26 cellular contexts compared by ENCODE assay signal in genomic region chr7:145168879-145169278, GRCh38.
"Had no signal": no experiment of that assay in that cellular context is flagged by ENCODE, and none has a peak within 500 bp of the region (broad histone marks: within the 10 kb centered on the region; RNA-seq: fewer than 3 reads in every experiment).

No MANE protein-coding gene starts in this region.

- H2AFZ ChIP-seq: hepatocyte, neural progenitor cell had no signal

- H3K36me3 ChIP-seq: esophagus muscularis mucosa, gastroesophageal sphincter, heart left ventricle, neural progenitor cell, sigmoid colon, tibial artery, upper lobe of left lung, uterus had no signal

- H3K4me2 ChIP-seq: hepatocyte, neural progenitor cell had no signal

- H3K9ac ChIP-seq: neural progenitor cell had no signal

- H3K4me3 ChIP-seq: coronary artery, esophagus muscularis mucosa, gastroesophageal sphincter, heart left ventricle, hepatocyte, mucosa of descending colon, neural progenitor cell, psoas muscle, sigmoid colon, testis, tibial artery, upper lobe of left lung, uterus had no signal

- DNase-seq: dermis blood vessel endothelial cell; effector memory CD4-positive, alpha-beta T cell; foreskin keratinocyte; heart left ventricle; kidney; mesenchymal stem cell; mucosa of descending colon; naive B cell; psoas muscle; right cardiac atrium; sigmoid colon; stimulated activated CD4-positive, alpha-beta T cell treated with anti-CD3 and anti-CD28 coated beads, Interleukin-2, amount 100 ng/mL, for 24 hours; stimulated activated CD4-positive, alpha-beta T cell treated with anti-CD3 and anti-CD28 coated beads, Interleukin-4, amount 100 ng/mL, for 24 hours; stimulated activated naive CD8-positive, alpha-beta T cell treated with anti-CD3 and anti-CD28 coated beads, Interleukin-15, Interleukin-2, amounts not matched to agents 100 U/mL and 50 U/mL, for 24 hours; substantia nigra; testis; tibial artery; upper lobe of left lung; uterus had no signal

- H3K9me3 ChIP-seq: esophagus muscularis mucosa, gastroesophageal sphincter, heart left ventricle, mucosa of descending colon, psoas muscle, sigmoid colon, testis, tibial artery, upper lobe of left lung, uterus had no signal

- H3K27ac ChIP-seq: coronary artery, esophagus muscularis mucosa, foreskin keratinocyte, gastroesophageal sphincter, heart left ventricle, hepatocyte, neural progenitor cell, psoas muscle, sigmoid colon, testis, tibial artery, upper lobe of left lung, uterus had no signal

- H3K4me1 ChIP-seq: esophagus muscularis mucosa, foreskin keratinocyte, gastroesophageal sphincter, heart left ventricle, neural progenitor cell, psoas muscle, sigmoid colon, testis, tibial artery, upper lobe of left lung, uterus had no signal

- FAIRE-seq: endothelial cell of umbilical vein, kidney had no signal

- H3K27me3 ChIP-seq: esophagus muscularis mucosa, foreskin keratinocyte, gastroesophageal sphincter, heart left ventricle, hepatocyte, neural progenitor cell, sigmoid colon, testis, tibial artery, upper lobe of left lung, uterus had no signal

- ATAC-seq: foreskin keratinocyte; gastroesophageal sphincter; left lobe of liver; mucosa of descending colon; psoas muscle; right cardiac atrium; stimulated activated naive CD8-positive, alpha-beta T cell treated with anti-CD3 and anti-CD28 coated beads, Interleukin-15, Interleukin-2, amounts not matched to agents 100 U/mL and 50 U/mL, for 24 hours had no signal
